Comparison of ENCODE assay signal across 19 cellular contexts in genomic region chr7:140604760-140605159, GRCh38. TPM values are rescaled to one million over a fixed set of nuclear protein-coding genes. Genes with fewer than 3 reads are reported as not detected.
A peak's percentile ranks its signal among the peaks of the same experiment; 100 is the strongest.
DNase-seq lines count a peak whose midpoint lies in the region; ATAC-seq and TF ChIP-seq lines count a peak whose summit lies in the region.
"Had no signal": no experiment of that assay in that cellular context is flagged by ENCODE, and none has a peak within 500 bp of the region (broad histone marks: within the 10 kb centered on the region; RNA-seq: fewer than 3 reads in every experiment).

No MANE protein-coding gene starts in this region.

- H3K4me3 ChIP-seq in AG04450 (ENCODE audit: low read depth, low read length) (no peak overlapping the region), mesenchymal stem cell (ENCODE audit: insufficient read depth in 1 of 2, low read depth in 1 of 2, low read length in 2 of 2) (peak overlapping the region in 1 of 2 experiments; percentile 5)
- H3K4me3 ChIP-seq: coronary artery, lower lobe of right lung, neural progenitor cell, thyroid gland had no signal

- H3K4me1 Mint-ChIP-seq in HFFc6 (ENCODE audit: low read depth), result peaks cover 54% of the 10 kb centered on the region
- no peaks in the 10 kb centered on the region for H3K4me1 Mint-ChIP-seq in activated naive CD4-positive, alpha-beta T cell treated with anti-CD3 and anti-CD28 coated beads for 36 hours (ENCODE audit: low read depth)
- H3K4me1 Mint-ChIP-seq: activated B cell treated with CpG ODN at 0.5 μM for 24 hours had no signal

- 70% methylated on average over 4 of the region's 4 CpGs for WGBS in mesenchymal stem cell

- CTCF ChIA-PET in AG04450 (lab: Charles Lee), result interaction anchor here (0.9 to 1.5 kb wide), 3 partner anchors 14 to 48 kb away, joined by 3 to 6 read pairs (median 4); no protein-coding TSS in a partner anchor
- CTCF ChIA-PET in activated naive CD4-positive, alpha-beta T cell treated with anti-CD3 and anti-CD28 coated beads for 36 hours (lab: Charles Lee), result no interaction called here

- H2AK5ac ChIP-seq in mesenchymal stem cell (ENCODE audit: low read length, severe bottlenecking), result peak overlapping the region; percentile 46

- H3K27me3 ChIP-seq in AG04450 (ENCODE audit: control insufficient read depth, insufficient read depth, low read length) (no peaks in the 10 kb centered on the region), mesenchymal stem cell (ENCODE audit: control insufficient read depth in 1 of 2, insufficient read depth in 1 of 2, low read length in 2 of 2) (no peaks in the 10 kb centered on the region)
- H3K27me3 ChIP-seq: neural progenitor cell, thyroid gland had no signal

- H3K4me1 ChIP-seq in mesenchymal stem cell (ENCODE audit: control insufficient read depth, insufficient read depth, low read depth, low read length), result peaks cover 12% of the 10 kb centered on the region
- H3K4me1 ChIP-seq: neural progenitor cell, thyroid gland had no signal

- no peak overlapping the region for H4K91ac ChIP-seq in mesenchymal stem cell (ENCODE audit: low read length)

- no peaks in the 10 kb centered on the region for H3K9me3 ChIP-seq in AG04450 (ENCODE audit: control insufficient read depth, insufficient read depth, low read length)
- H3K9me3 ChIP-seq in mesenchymal stem cell (ENCODE audit: control insufficient read depth, low read length), result no peaks in the 10 kb centered on the region
- H3K9me3 ChIP-seq: lower lobe of right lung, thyroid gland had no signal

- H3K4ac ChIP-seq in mesenchymal stem cell (ENCODE audit: low read depth in 1 of 2, low read length in 2 of 2), result no peak overlapping the region

- peaks cover 30% of the 10 kb centered on the region for H3K79me1 ChIP-seq in mesenchymal stem cell (replicated peaks; ENCODE audit: low read length, poor library complexity, severe bottlenecking)

- no peak overlapping the region for H2BK120ac ChIP-seq in mesenchymal stem cell (ENCODE audit: low read depth, low read length)

- TF ChIP-seq CTCF in AG04450 (IDR thresholded peaks at IDR 0.05; ENCODE audit: low read depth, low read length), result no peak
- no peak for TF ChIP-seq CTCF in HFFc6 (IDR thresholded peaks at IDR 0.05)

- H2BK15ac ChIP-seq in mesenchymal stem cell (ENCODE audit: low read depth, poor library complexity, severe bottlenecking), result no peak overlapping the region

- no peak overlapping the region for H4K8ac ChIP-seq in mesenchymal stem cell (ENCODE audit: low read length)

- intact Hi-C loops in activated naive CD4-positive, alpha-beta T cell treated with anti-CD3 and anti-CD28 coated beads for 36 hours (cut with micrococcal nuclease), result no loop called here
- intact Hi-C loops in left colon (cut with DNase I, micrococcal nuclease), result no loop called here

- H3K36me3 Mint-ChIP-seq in HFFc6 (ENCODE audit: low read depth), result no peaks in the 10 kb centered on the region
- no peaks in the 10 kb centered on the region for H3K36me3 Mint-ChIP-seq in activated naive CD4-positive, alpha-beta T cell treated with anti-CD3 and anti-CD28 coated beads for 36 hours (ENCODE audit: low read depth)

- no peak overlapping the region for H3K4me2 ChIP-seq in mesenchymal stem cell (ENCODE audit: low read length, poor library complexity, severe bottlenecking)
- H3K4me2 ChIP-seq: neural progenitor cell had no signal

- no peak overlapping the region for H3K23ac ChIP-seq in mesenchymal stem cell (ENCODE audit: low read length in 2 of 2)

- H3K14ac ChIP-seq in mesenchymal stem cell (ENCODE audit: low read length in 2 of 2), result no peak overlapping the region

- H3K4me3 Mint-ChIP-seq in HFFc6, result peak overlapping the region; percentile 58
- H3K4me3 Mint-ChIP-seq in activated naive CD4-positive, alpha-beta T cell treated with anti-CD3 and anti-CD28 coated beads for 36 hours, result no peak overlapping the region
- H3K4me3 Mint-ChIP-seq: activated B cell treated with CpG ODN at 0.5 μM for 24 hours, neural progenitor cell had no signal

- DNase-seq in AG04450 (ENCODE audit: low read depth, low spot score), result peak; percentile 83
- DNase-seq in HFFc6, result peak; percentile 89
- DNase-seq in epithelial cell of prostate (ENCODE audit: low read depth, low spot score), result peak; percentile 40
- DNase-seq in mesenchymal stem cell, result peak; percentile 97
- DNase-seq in activated naive CD4-positive, alpha-beta T cell treated with anti-CD3 and anti-CD28 coated beads for 36 hours, result no peak
- DNase-seq in NCI-H1694 (lab: John Stamatoyannopoulos, UW), result no peak
- no peak for DNase-seq in left colon
- DNase-seq: activated B cell treated with CpG ODN at 0.5 μM for 24 hours; amygdala; erythroblast; GF-D8; lower lobe of right lung; NCI-H526 treated with DMSO at 0.1 percent for 48 hours; stimulated activated CD4-positive, alpha-beta T cell treated with anti-CD3 and anti-CD28 coated beads, Interleukin-4, amount 100 ng/mL, for 1 hour; thyroid gland had no signal

- ATAC-seq in GM18520 (IDR thresholded peaks at IDR 0.05; ENCODE audit: unreplicated experiment) (no peak), left colon (no peak)
- ATAC-seq: lower lobe of right lung had no signal

- no peak overlapping the region for H2BK12ac ChIP-seq in mesenchymal stem cell (ENCODE audit: low read length in 2 of 2)

- no peaks in the 10 kb centered on the region for H3K9me3 Mint-ChIP-seq in HFFc6
- H3K9me3 Mint-ChIP-seq in activated naive CD4-positive, alpha-beta T cell treated with anti-CD3 and anti-CD28 coated beads for 36 hours, result no peaks in the 10 kb centered on the region
- H3K9me3 Mint-ChIP-seq: activated B cell treated with CpG ODN at 0.5 μM for 24 hours, IgD-negative memory B cell, neural progenitor cell had no signal

- no peak overlapping the region for H2AFZ ChIP-seq in mesenchymal stem cell (ENCODE audit: low read depth, low read length)
- H2AFZ ChIP-seq: neural progenitor cell had no signal

- peaks cover 26 to 37% of the 10 kb centered on the region in 2 experiments for H3K36me3 ChIP-seq in mesenchymal stem cell (ENCODE audit: control insufficient read depth in 1 of 2, insufficient read depth in 2 of 2, low read depth in 1 of 2, low read length in 2 of 2)
- H3K36me3 ChIP-seq: lower lobe of right lung, neural progenitor cell, thyroid gland had no signal

- peak overlapping the region; percentile 100 for H3K27ac ChIP-seq in AG04450 (ENCODE audit: low read depth, low read length)
- no peak overlapping the region for H3K27ac ChIP-seq in epithelial cell of prostate
- H3K27ac ChIP-seq in mesenchymal stem cell (ENCODE audit: low read length, poor library complexity, severe bottlenecking), result peak overlapping the region; percentile 78
- H3K27ac ChIP-seq: coronary artery, lower lobe of right lung, neural progenitor cell, thyroid gland had no signal

- H3K27me3 Mint-ChIP-seq in HFFc6 (ENCODE audit: insufficient read depth), result peaks cover 7% of the 10 kb centered on the region; the same call in 1 of the 2 replicates
- H3K27me3 Mint-ChIP-seq in activated naive CD4-positive, alpha-beta T cell treated with anti-CD3 and anti-CD28 coated beads for 36 hours (ENCODE audit: low read depth), result no peaks in the 10 kb centered on the region

- no peak overlapping the region for H3K18ac ChIP-seq in mesenchymal stem cell (ENCODE audit: low read depth in 1 of 2, low read length in 2 of 2)

- H3K9ac ChIP-seq in mesenchymal stem cell (ENCODE audit: low read length), result peak overlapping the region; percentile 87
- H3K9ac ChIP-seq: neural progenitor cell had no signal

- POLR2A ChIA-PET in AG04450 (lab: Yijun Ruan, JAX), result interaction anchor here (1.0 to 2.5 kb wide), 7 partner anchors 16 to 126 kb away, joined by 3 to 33 read pairs (median 7); partner anchors contain the start of gene DENND2A

- H2BK5ac ChIP-seq in mesenchymal stem cell (ENCODE audit: low read depth, low read length, poor library complexity, severe bottlenecking), result no peak overlapping the region

- H3K27ac Mint-ChIP-seq in HFFc6, result peak overlapping the region; percentile 99
- no peak overlapping the region for H3K27ac Mint-ChIP-seq in activated naive CD4-positive, alpha-beta T cell treated with anti-CD3 and anti-CD28 coated beads for 36 hours
- H3K27ac Mint-ChIP-seq: activated B cell treated with CpG ODN at 0.5 μM for 24 hours had no signal

RNA-seq across cellular contexts. Expression of gene DENND2A, which starts 35.9 kb away (rescaled TPM):
- 40.8 and 45.8 TPM in 2 replicates for polyA plus RNA-seq in AG04450 (2011; rRNA removed)
- polyA minus RNA-seq in AG04450 (2011; rRNA and poly(A)+ RNA removed), result 60.9 and 66.8 TPM in 2 replicates
- total RNA-seq in HFFc6 (2021; fragmentation: NEBNext Ultra II Directional; extraction: Animal tissue kit (Norgen Biotek cat#: 25700)), result under 1 TPM; 0.50 to 0.99 (median 0.58) TPM
- polyA plus RNA-seq in mesenchymal stem cell (2013, experiment 1 of 2), result 17.2 TPM
- polyA plus RNA-seq in mesenchymal stem cell (2013, experiment 2 of 2), result 19.9 TPM
- total RNA-seq in activated naive CD4-positive, alpha-beta T cell treated with anti-CD3 and anti-CD28 coated beads for 36 hours, result not detected
- 1 to 10 TPM; 6.8 to 8.2 TPM for total RNA-seq in left colon
- total RNA-seq: activated B cell treated with CpG ODN at 0.5 μM for 24 hours had no signal
- polyA plus RNA-seq: IgD-negative memory B cell had no signal

Comparison
In these comparisons a context has a peak if more than half of its experiments do, and no peak if none do; other contexts are left out.
1. DNase-seq: peak in AG04450 (single experiment), HFFc6 (single experiment), epithelial cell of prostate (single experiment) and mesenchymal stem cell (single experiment); none in activated naive CD4-positive, alpha-beta T cell treated with anti-CD3 and anti-CD28 coated beads for 36 hours (single experiment), NCI-H1694 (single experiment) and left colon (0 of 2).